Comparison of ENCODE assay signal across 8 cellular contexts in the genomic region with DNA sequence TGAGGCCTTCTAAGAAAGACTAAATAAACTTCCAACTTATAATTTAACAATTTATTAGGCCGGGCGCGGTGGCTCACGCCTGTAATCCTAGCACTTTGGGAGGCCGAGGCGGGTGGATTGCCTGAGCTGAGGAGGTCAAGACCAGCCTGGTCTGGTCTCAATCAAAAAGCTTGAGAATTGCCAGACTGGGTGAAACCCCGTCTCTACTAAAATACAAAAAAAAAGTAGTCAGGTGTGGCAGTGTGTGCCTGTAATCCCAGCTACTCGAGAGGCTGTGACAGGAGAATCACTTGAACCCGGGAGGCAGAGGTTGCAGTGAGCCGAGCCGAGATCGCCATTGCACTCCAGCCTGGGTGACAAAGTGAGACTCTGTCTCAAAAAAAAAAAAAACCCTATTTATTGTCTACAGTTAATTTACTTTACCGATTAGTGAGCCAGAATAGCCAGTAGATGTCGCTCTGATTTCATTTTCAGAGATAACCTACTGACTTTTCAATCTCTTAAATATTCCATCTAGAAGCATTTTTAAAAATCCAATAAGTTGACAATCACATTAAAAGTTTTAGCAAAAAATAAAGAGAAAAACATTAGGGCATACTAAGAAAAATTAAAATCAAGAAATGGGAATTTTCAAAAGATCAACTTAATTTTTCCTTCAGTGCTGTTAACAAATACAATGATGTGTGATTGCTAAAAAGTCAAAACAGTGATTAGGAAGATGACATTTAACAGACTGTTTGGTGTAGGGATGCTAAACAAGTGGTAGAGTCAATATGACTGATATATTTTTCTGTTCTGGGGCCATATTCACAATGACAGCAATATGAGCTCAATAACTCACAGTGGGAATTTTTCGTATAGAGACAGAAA. TPM values are rescaled to one million over a fixed set of nuclear protein-coding genes. Genes with fewer than 3 reads are reported as not detected.
DNase-seq lines count a peak whose midpoint lies in the region; ATAC-seq, FAIRE-seq and TF ChIP-seq lines count a peak whose summit lies in the region.

No MANE protein-coding gene starts in this region.

- no peaks in the 10 kb centered on the region for H3K9me3 Mint-ChIP-seq in activated CD8-positive, alpha-beta T cell treated with anti-CD3 and anti-CD28 coated beads for 36 hours
- H3K9me3 Mint-ChIP-seq in immature natural killer cell (no peaks in the 10 kb centered on the region), type B pancreatic cell (no peaks in the 10 kb centered on the region)

- H3K27me3 Mint-ChIP-seq in activated CD8-positive, alpha-beta T cell treated with anti-CD3 and anti-CD28 coated beads for 36 hours: peaks cover 16% of the 10 kb centered on the region
- peaks cover 0 to 12% (median 2%) of the 10 kb centered on the region in 3 donors for H3K27me3 Mint-ChIP-seq in immature natural killer cell (ENCODE audit: low read depth in 3 of 3)
- peaks cover 3% of the 10 kb centered on the region for H3K27me3 Mint-ChIP-seq in type B pancreatic cell

- CTCF ChIA-PET in activated CD8-positive, alpha-beta T cell treated with anti-CD3 and anti-CD28 coated beads for 36 hours (lab: Charles Lee): interaction anchor here (0.6 to 4.1 kb wide), 17 partner anchors 9 to 928 kb away, joined by 3 to 60 read pairs (median 4); partner anchors contain the start of gene CCDC158

- intact Hi-C loops in activated CD8-positive, alpha-beta T cell treated with anti-CD3 and anti-CD28 coated beads for 36 hours (cut with micrococcal nuclease): loop anchor here (2.0 to 10.0 kb wide), 2 partner anchors 74 to 324 kb away; no protein-coding TSS in a partner anchor

- peak; percentile 78 for TF ChIP-seq CTCF in activated CD8-positive, alpha-beta T cell treated with anti-CD3 and anti-CD28 coated beads for 36 hours (IDR thresholded peaks at IDR 0.05)
- peak; percentile 93 for TF ChIP-seq CTCF in type B pancreatic cell (conservative IDR thresholded peaks at IDR 0.05)

- POLR2A ChIA-PET in activated CD8-positive, alpha-beta T cell treated with anti-CD3 and anti-CD28 coated beads for 36 hours (lab: Charles Lee): no interaction called here

- H3K4me3 Mint-ChIP-seq in activated CD8-positive, alpha-beta T cell treated with anti-CD3 and anti-CD28 coated beads for 36 hours: no peak overlapping the region
- H3K4me3 Mint-ChIP-seq in immature natural killer cell (no peak overlapping the region), type B pancreatic cell (no peak overlapping the region)

- no peaks in the 10 kb centered on the region for H3K36me3 Mint-ChIP-seq in activated CD8-positive, alpha-beta T cell treated with anti-CD3 and anti-CD28 coated beads for 36 hours (ENCODE audit: low read depth)
- H3K36me3 Mint-ChIP-seq in immature natural killer cell (no peaks in the 10 kb centered on the region), type B pancreatic cell (no peaks in the 10 kb centered on the region)

- DNase-seq in GDM1 (lab: John Stamatoyannopoulos, UW) (peak; percentile 26), NCI-H146 (lab: John Stamatoyannopoulos, UW) (peak; percentile 64), immature natural killer cell (peak; percentile 40 to 47 (median 45)), type B pancreatic cell (ENCODE audit: extremely low spot score, unreplicated experiment) (no peak)
- DNase-seq in activated CD8-positive, alpha-beta T cell treated with anti-CD3 and anti-CD28 coated beads for 36 hours: no peak
- no peak for DNase-seq in stimulated activated CD4-positive, alpha-beta T cell treated with anti-CD3 and anti-CD28 coated beads, Interleukin-1b, Interleukin-23, amount 100 ng/mL, for 48 hours

- H3K4me1 Mint-ChIP-seq in activated CD8-positive, alpha-beta T cell treated with anti-CD3 and anti-CD28 coated beads for 36 hours (ENCODE audit: low read depth): no peaks in the 10 kb centered on the region
- H3K4me1 Mint-ChIP-seq in immature natural killer cell (peaks cover 7 to 11% of the 10 kb centered on the region in 2 donors), type B pancreatic cell (ENCODE audit: unreplicated experiment) (peaks cover 23% of the 10 kb centered on the region)

- no peak overlapping the region for H3K27ac Mint-ChIP-seq in activated CD8-positive, alpha-beta T cell treated with anti-CD3 and anti-CD28 coated beads for 36 hours
- no peak overlapping the region for H3K27ac Mint-ChIP-seq in immature natural killer cell
- no peak overlapping the region for H3K27ac Mint-ChIP-seq in type B pancreatic cell

- ATAC-seq in activated CD8-positive, alpha-beta T cell treated with anti-CD3 and anti-CD28 coated beads for 36 hours: no peak
- no peak for ATAC-seq in HG03139 (IDR thresholded peaks at IDR 0.05; ENCODE audit: unreplicated experiment)

- FAIRE-seq in A204.1 (lab: Jason Lieb, UNC): peak; percentile 98

RNA-seq across cellular contexts. Expression of gene SHROOM3, which starts 4.3 kb away (rescaled TPM):
- not detected for total RNA-seq in activated CD8-positive, alpha-beta T cell treated with anti-CD3 and anti-CD28 coated beads for 36 hours
- not detected for polyA plus RNA-seq in immature natural killer cell
- total RNA-seq in type B pancreatic cell (ENCODE audit: low replicate concordance): 32.1 and 38.6 TPM in 2 replicates

RNA-seq across cellular contexts. Expression of gene CCDC158, which starts 9.8 kb away (rescaled TPM):
- total RNA-seq in activated CD8-positive, alpha-beta T cell treated with anti-CD3 and anti-CD28 coated beads for 36 hours: not detected
- not detected for polyA plus RNA-seq in immature natural killer cell
- not detected in 2 replicates for total RNA-seq in type B pancreatic cell (ENCODE audit: low replicate concordance)

Comparison
In these comparisons a context has a peak if more than half of its experiments do, and no peak if none do; other contexts are left out.
1. DNase-seq: peak in GDM1 (single experiment), NCI-H146 (single experiment) and immature natural killer cell (3 of 3); none in activated CD8-positive, alpha-beta T cell treated with anti-CD3 and anti-CD28 coated beads for 36 hours (single experiment), type B pancreatic cell (single experiment) and stimulated activated CD4-positive, alpha-beta T cell treated with anti-CD3 and anti-CD28 coated beads, Interleukin-1b, Interleukin-23, amount 100 ng/mL, for 48 hours (single experiment).
2. RNA of gene SHROOM3, which starts 4.3 kb away (total RNA-seq): 32.1 to 38.6 TPM in type B pancreatic cell; not detected in activated CD8-positive, alpha-beta T cell treated with anti-CD3 and anti-CD28 coated beads for 36 hours; every median in the first group is over 10 times any median in the second.